In the genomic region with DNA sequence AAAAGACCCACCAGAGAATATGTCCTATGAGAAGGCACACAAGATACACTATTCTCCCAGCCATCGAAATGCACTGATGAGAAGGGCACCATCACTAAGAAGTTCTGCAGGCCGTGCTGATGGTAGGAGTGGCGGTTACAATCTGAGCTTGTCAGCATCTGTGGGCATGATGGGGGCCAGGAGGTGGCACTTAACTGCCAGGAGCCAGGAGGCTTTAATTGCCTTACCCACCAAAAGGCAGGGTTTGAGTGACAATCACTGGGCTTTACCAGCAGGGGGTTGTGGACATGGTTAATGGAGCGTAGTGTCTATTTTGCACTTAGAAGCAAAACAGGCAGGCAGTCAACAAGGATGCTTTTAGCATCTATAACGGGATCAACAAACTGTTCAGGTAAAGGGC, we compare ENCODE assay signal across 15 cellular contexts. TPM values are rescaled to one million over a fixed set of nuclear protein-coding genes. Genes with fewer than 3 reads are reported as not detected.
DNase-seq lines count a peak whose midpoint lies in the region; ATAC-seq and TF ChIP-seq lines count a peak whose summit lies in the region.
"Had no signal": no experiment of that assay in that cellular context is flagged by ENCODE, and none has a peak within 500 bp of the region (broad histone marks: within the 10 kb centered on the region; RNA-seq: fewer than 3 reads in every experiment).

No MANE protein-coding gene starts in this region.

- H3K4me3 ChIP-seq in GM12865 (ENCODE audit: low read depth, low read length) (no peak overlapping the region), endocrine pancreas (ENCODE audit: control insufficient read depth, insufficient read depth, low read length) (peak overlapping the region; percentile 11), tibial nerve (no peak overlapping the region)
- H3K4me3 ChIP-seq: coronary artery, GM23338, Peyer's patch, thoracic aorta had no signal

- no peaks in the 10 kb centered on the region for H3K27me3 ChIP-seq in endocrine pancreas (ENCODE audit: control insufficient read depth, insufficient read depth, low read length)
- no peaks in the 10 kb centered on the region for H3K27me3 ChIP-seq in tibial nerve
- H3K27me3 ChIP-seq: foreskin keratinocyte, Peyer's patch had no signal

- peaks cover 4% of the 10 kb centered on the region for H3K4me1 ChIP-seq in endocrine pancreas (ENCODE audit: control insufficient read depth, insufficient read depth, low read length)
- H3K4me1 ChIP-seq in tibial nerve, result peaks cover 0 to 8% (median 0%) of the 10 kb centered on the region in 4 donors
- H3K4me1 ChIP-seq: parathyroid adenoma, Peyer's patch had no signal

- H3K36me3 ChIP-seq in endocrine pancreas (ENCODE audit: control insufficient read depth, insufficient read depth, low read length), result no peaks in the 10 kb centered on the region
- no peaks in the 10 kb centered on the region for H3K36me3 ChIP-seq in tibial nerve
- H3K36me3 ChIP-seq: Peyer's patch, thoracic aorta had no signal

- WGBS in tibial nerve, 2 donors, result 86 to 89% methylated on average over 5 of the region's 5 CpGs

- peak; percentile 36 for DNase-seq in COLO668 (lab: John Stamatoyannopoulos, UW; ENCODE audit: unreplicated experiment)
- DNase-seq in GM12865 (ENCODE audit: low read depth), result peak; percentile 40
- DNase-seq in NCI-H524 (lab: John Stamatoyannopoulos, UW), result peak; percentile 80 to 88
- DNase-seq in tibial nerve (ENCODE audit: low spot score in 2 of 2), result no peak
- DNase-seq in activated CD4-positive, CD25-positive, alpha-beta regulatory T cell (lab: John Stamatoyannopoulos, UW), result no peak
- DNase-seq: activated effector memory CD4-positive, alpha-beta T cell treated with anti-CD3 and anti-CD28 coated beads, Interleukin-2, amount 50 U/mL, for 16 hours; foreskin keratinocyte; Peyer's patch; T1000 had no signal

- no peaks in the 10 kb centered on the region for H3K9me3 ChIP-seq in endocrine pancreas (ENCODE audit: control insufficient read depth, low read length)
- H3K9me3 ChIP-seq in tibial nerve, result peaks cover 0 to 2% (median 0%) of the 10 kb centered on the region in 4 donors
- H3K9me3 ChIP-seq: Peyer's patch, thoracic aorta had no signal

- TF ChIP-seq CTCF in GM12865 (IDR thresholded peaks at IDR 0.05; ENCODE audit: insufficient read depth, low read depth, low read length, missing control alignments), result peak; percentile 14
- TF ChIP-seq CTCF in tibial nerve (IDR thresholded peaks at IDR 0.05), result no peak

- TF ChIP-seq POLR2A in tibial nerve (IDR thresholded peaks at IDR 0.05), result no peak

- TF ChIP-seq EP300 in tibial nerve (IDR thresholded peaks at IDR 0.05), result no peak

- no peak overlapping the region for H3K27ac ChIP-seq in tibial nerve
- H3K27ac ChIP-seq: coronary artery, foreskin keratinocyte, parathyroid adenoma, Peyer's patch, thoracic aorta had no signal

- ATAC-seq in GM18873 (IDR thresholded peaks at IDR 0.05; ENCODE audit: low FRiP score, unreplicated experiment), result no peak
- ATAC-seq: foreskin keratinocyte, GM23338 had no signal

- peak overlapping the region; percentile 39 for H3K9ac ChIP-seq in endocrine pancreas (ENCODE audit: control insufficient read depth, insufficient read depth, low read length)
- H3K9ac ChIP-seq: parathyroid adenoma had no signal

RNA-seq across cellular contexts. Expression of a gene that starts 16.0 kb away (rescaled TPM):
- 10 to 100 TPM; 50.4 to 96.1 (median 60.2) TPM for total RNA-seq in tibial nerve
- total RNA-seq: GM23338 had no signal

RNA-seq across cellular contexts. Expression of a gene that starts 31.6 kb away (rescaled TPM):
- total RNA-seq in tibial nerve, result 10 to 100 TPM; 35.6 to 70.8 (median 52.5) TPM

Comparison
In these comparisons a context has a peak if more than half of its experiments do, and no peak if none do; other contexts are left out.
1. DNase-seq: peak in COLO668 (single experiment), GM12865 (single experiment) and NCI-H524 (2 of 2); none in tibial nerve (0 of 2) and activated CD4-positive, CD25-positive, alpha-beta regulatory T cell (0 of 4).